22 cellular contexts compared by ENCODE assay signal in the genomic region with DNA sequence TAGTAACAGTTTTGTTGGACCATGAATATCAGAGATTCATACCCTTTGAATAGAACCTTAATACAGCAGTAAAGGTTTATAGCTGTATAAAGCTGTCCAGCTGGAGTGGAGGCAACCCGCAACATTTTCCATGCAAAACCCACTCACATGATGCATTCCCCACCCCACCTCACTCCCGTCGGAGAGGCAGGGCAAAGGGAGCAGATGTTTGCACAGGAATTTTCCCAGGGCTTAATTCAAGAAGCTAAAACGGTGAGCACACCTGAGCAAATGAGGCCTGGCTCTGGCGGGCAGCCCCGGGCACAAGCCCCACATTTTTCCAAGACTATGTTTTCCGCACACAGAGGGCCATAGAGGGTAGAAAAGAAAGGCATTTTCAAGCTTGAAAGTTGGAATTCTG.
"Had no signal": no experiment of that assay in that cellular context is flagged by ENCODE, and none has a peak within 500 bp of the region (broad histone marks: within the 10 kb centered on the region; RNA-seq: fewer than 3 reads in every experiment).

No MANE protein-coding gene starts in this region.

- H3K27ac ChIP-seq: cardiac muscle cell, heart right ventricle, ovary had no signal

- DNase-seq: activated CD4-positive, alpha-beta T cell treated with anti-CD3 and anti-CD28 coated beads for 1 hour; activated CD4-positive, alpha-beta T cell treated with anti-CD3 and anti-CD28 coated beads, Interleukin-2, amount 50 U/mL, for 1 hour; activated naive CD4-positive, alpha-beta T cell; activated naive CD8-positive, alpha-beta T cell treated with anti-CD3 and anti-CD28 coated beads, Interleukin-2, amount 10 ng/mL, durations not matched to agents 7 days and 5 days; activated T-cell treated with anti-CD3 and anti-CD28 coated beads, Interleukin-2, amount 50 U/mL, for 1 hour; amniotic stem cell; dermis blood vessel endothelial cell; effector CD8-positive, alpha-beta T cell; erythroblast; foreskin fibroblast; heart right ventricle; islet precursor cell; left cardiac atrium; naive thymus-derived CD4-positive, alpha-beta T cell; ovary; right cardiac atrium; T-helper 9 cell had no signal

- H3K9me3 Mint-ChIP-seq: activated naive CD8-positive, alpha-beta T cell treated with anti-CD3 and anti-CD28 coated beads, Interleukin-2, amount 10 ng/mL, durations not matched to agents 7 days and 5 days; activated T-helper 17 cell treated with anti-CD3 and anti-CD28 coated beads, Interleukin-2, amount 50 U/mL, for 72 hours; memory B cell; naive thymus-derived CD4-positive, alpha-beta T cell; stimulated activated memory B cell treated with anti-CD40 and anti-IgM and Interleukin-4, amounts not matched to agents 10 μg/mL and 1 μg/mL and 100 μg/mL, for 72 hours; type B pancreatic cell had no signal

- ATAC-seq: activated T-helper 17 cell treated with anti-CD3 and anti-CD28 coated beads, Interleukin-2, amount 50 U/mL, for 72 hours; heart right ventricle; left cardiac atrium; naive thymus-derived CD4-positive, alpha-beta T cell; right cardiac atrium; stimulated activated memory B cell treated with anti-CD40 and anti-IgM and Interleukin-4, amounts not matched to agents 10 μg/mL and 1 μg/mL and 100 μg/mL, for 72 hours had no signal

- H3K36me3 ChIP-seq: cardiac muscle cell, heart right ventricle, ovary had no signal

- H3K9me3 ChIP-seq: heart right ventricle, ovary had no signal

- H3K27me3 Mint-ChIP-seq: activated T-helper 17 cell treated with anti-CD3 and anti-CD28 coated beads, Interleukin-2, amount 50 U/mL, for 72 hours; memory B cell; stimulated activated memory B cell treated with anti-CD40 and anti-IgM and Interleukin-4, amounts not matched to agents 10 μg/mL and 1 μg/mL and 100 μg/mL, for 72 hours; type B pancreatic cell had no signal

- H3K36me3 Mint-ChIP-seq: activated naive CD8-positive, alpha-beta T cell treated with anti-CD3 and anti-CD28 coated beads, Interleukin-2, amount 10 ng/mL, durations not matched to agents 7 days and 5 days; memory B cell; stimulated activated memory B cell treated with anti-CD40 and anti-IgM and Interleukin-4, amounts not matched to agents 10 μg/mL and 1 μg/mL and 100 μg/mL, for 72 hours; type B pancreatic cell had no signal

- H3K4me1 Mint-ChIP-seq: activated T-helper 17 cell treated with anti-CD3 and anti-CD28 coated beads, Interleukin-2, amount 50 U/mL, for 72 hours had no signal

- H3K27ac Mint-ChIP-seq: activated naive CD8-positive, alpha-beta T cell treated with anti-CD3 and anti-CD28 coated beads, Interleukin-2, amount 10 ng/mL, durations not matched to agents 7 days and 5 days; activated T-helper 17 cell treated with anti-CD3 and anti-CD28 coated beads, Interleukin-2, amount 50 U/mL, for 72 hours; memory B cell; naive thymus-derived CD4-positive, alpha-beta T cell; stimulated activated memory B cell treated with anti-CD40 and anti-IgM and Interleukin-4, amounts not matched to agents 10 μg/mL and 1 μg/mL and 100 μg/mL, for 72 hours; type B pancreatic cell had no signal

- H3K27me3 ChIP-seq: cardiac muscle cell, heart right ventricle, ovary had no signal

- H3K4me3 ChIP-seq: cardiac muscle cell, heart right ventricle, ovary had no signal

- H3K4me3 Mint-ChIP-seq: activated naive CD8-positive, alpha-beta T cell treated with anti-CD3 and anti-CD28 coated beads, Interleukin-2, amount 10 ng/mL, durations not matched to agents 7 days and 5 days; activated T-helper 17 cell treated with anti-CD3 and anti-CD28 coated beads, Interleukin-2, amount 50 U/mL, for 72 hours; memory B cell; naive thymus-derived CD4-positive, alpha-beta T cell; stimulated activated memory B cell treated with anti-CD40 and anti-IgM and Interleukin-4, amounts not matched to agents 10 μg/mL and 1 μg/mL and 100 μg/mL, for 72 hours; type B pancreatic cell had no signal
